ENCODE assay signal across 8 cellular contexts in genomic region chr15:22786868-22787698, GRCh38. TPM values are rescaled to one million over a fixed set of nuclear protein-coding genes. Genes with fewer than 3 reads are reported as not detected.
DNase-seq lines count a peak whose midpoint lies in the region; ATAC-seq lines count a peak whose summit lies in the region.

No MANE protein-coding gene starts in this region.

- H3K9ac ChIP-seq in HUES6 (ENCODE audit: low read length) = peak overlapping the region; percentile 80

- peaks cover 6% of the 10 kb centered on the region; the same call in 1 of the 2 replicates for H3K36me3 ChIP-seq in HUES6 (ENCODE audit: control insufficient read depth, insufficient read depth, low read length)

- H3K4me3 ChIP-seq in HUES6 (ENCODE audit: low read depth, low read length) = peak overlapping the region; percentile 82

- H3K27me3 ChIP-seq in HUES6 (ENCODE audit: control insufficient read depth, insufficient read depth, low read length) = no peaks in the 10 kb centered on the region

- peaks cover 0 to 6% (median 2%) of the 10 kb centered on the region in 9 donors for H3K9me3 Mint-ChIP-seq in naive thymus-derived CD8-positive, alpha-beta T cell

- H3K9me3 ChIP-seq in HUES6 (ENCODE audit: control insufficient read depth, insufficient read depth, low read depth, low read length) = peaks cover 12% of the 10 kb centered on the region; the same call in 1 of the 2 replicates

- H3K4me1 Mint-ChIP-seq in naive thymus-derived CD8-positive, alpha-beta T cell = peaks cover 3 to 33% (median 19%) of the 10 kb centered on the region in 4 donors

- H3K27ac ChIP-seq in HUES6 (ENCODE audit: low read depth, low read length) = peak overlapping the region; percentile 46; the same call in 1 of the 2 replicates

- H3K4me3 Mint-ChIP-seq in naive thymus-derived CD8-positive, alpha-beta T cell = peak overlapping the region; percentile 78 to 93 (median 86)

- POLR2A ChIA-PET in naive thymus-derived CD8-positive, alpha-beta T cell (lab: Charles Lee) = no interaction called here

- H3K27me3 Mint-ChIP-seq in naive thymus-derived CD8-positive, alpha-beta T cell = no peaks in the 10 kb centered on the region

- H3K27ac Mint-ChIP-seq in naive thymus-derived CD8-positive, alpha-beta T cell = peak overlapping the region in 9 of 10 donors; percentile 62 to 86 (median 71)

- H3K4me1 ChIP-seq in HUES6 (ENCODE audit: control insufficient read depth, insufficient read depth, low read length) = peaks cover 7% of the 10 kb centered on the region; the same call in 1 of the 2 replicates

- peak; percentile 21 for ATAC-seq in GM21390 (IDR thresholded peaks at IDR 0.05; ENCODE audit: unreplicated experiment)
- peak; percentile 37 to 43 for ATAC-seq in naive thymus-derived CD8-positive, alpha-beta T cell

- DNase-seq in Daoy (ENCODE audit: low read depth) (peak; percentile 28), fibroblast of gingiva (ENCODE audit: low read depth) (peak; percentile 15), inferior parietal cortex (ENCODE audit: extremely low spot score) (no peak), NCI-H2029 (lab: John Stamatoyannopoulos, UW) (no peak)
- DNase-seq in activated CD8-positive, alpha-beta memory T cell treated with anti-CD3 and anti-CD28 coated beads for 48 hours (ENCODE audit: low read depth in 2 of 3, low spot score in 2 of 3) = peak in 2 of 3 experiments; percentile 12 to 16
- DNase-seq in naive thymus-derived CD8-positive, alpha-beta T cell = peak in 4 of 10 donors; percentile 12 to 31 (median 22)

- H3K36me3 Mint-ChIP-seq in naive thymus-derived CD8-positive, alpha-beta T cell = peaks cover 4% of the 10 kb centered on the region in 3 donors

RNA-seq across cellular contexts. Expression of gene NIPA1, which starts 0.6 kb away (rescaled TPM):
- total RNA-seq in Daoy (2014; rRNA removed; shearing (Covaris generic)) = 10.7 and 12.2 TPM in 2 replicates
- total RNA-seq in naive thymus-derived CD8-positive, alpha-beta T cell = 10 to 100 TPM; 11.5 to 13.2 TPM
- polyA plus RNA-seq in naive thymus-derived CD8-positive, alpha-beta T cell = 1 to 10 TPM; 2.1 to 3.9 (median 2.3) TPM

RNA-seq across cellular contexts. Expression of gene NIPA2, which starts 51.4 kb away (rescaled TPM):
- total RNA-seq in Daoy (2014; rRNA removed; shearing (Covaris generic)) = 123 and 140 TPM in 2 replicates
- total RNA-seq in naive thymus-derived CD8-positive, alpha-beta T cell = 10 to 100 TPM; 40.8 to 44.3 TPM
- 10 to 100 TPM; 35.9 to 44.8 (median 36.8) TPM for polyA plus RNA-seq in naive thymus-derived CD8-positive, alpha-beta T cell

Comparison
In these comparisons a context has a peak if more than half of its experiments do, and no peak if none do; other contexts are left out.
1. DNase-seq: peak in Daoy (single experiment), activated CD8-positive, alpha-beta memory T cell treated with anti-CD3 and anti-CD28 coated beads for 48 hours (2 of 3) and fibroblast of gingiva (single experiment); none in inferior parietal cortex (single experiment) and NCI-H2029 (single experiment).